16 cellular contexts compared by ENCODE assay signal in the genomic region with DNA sequence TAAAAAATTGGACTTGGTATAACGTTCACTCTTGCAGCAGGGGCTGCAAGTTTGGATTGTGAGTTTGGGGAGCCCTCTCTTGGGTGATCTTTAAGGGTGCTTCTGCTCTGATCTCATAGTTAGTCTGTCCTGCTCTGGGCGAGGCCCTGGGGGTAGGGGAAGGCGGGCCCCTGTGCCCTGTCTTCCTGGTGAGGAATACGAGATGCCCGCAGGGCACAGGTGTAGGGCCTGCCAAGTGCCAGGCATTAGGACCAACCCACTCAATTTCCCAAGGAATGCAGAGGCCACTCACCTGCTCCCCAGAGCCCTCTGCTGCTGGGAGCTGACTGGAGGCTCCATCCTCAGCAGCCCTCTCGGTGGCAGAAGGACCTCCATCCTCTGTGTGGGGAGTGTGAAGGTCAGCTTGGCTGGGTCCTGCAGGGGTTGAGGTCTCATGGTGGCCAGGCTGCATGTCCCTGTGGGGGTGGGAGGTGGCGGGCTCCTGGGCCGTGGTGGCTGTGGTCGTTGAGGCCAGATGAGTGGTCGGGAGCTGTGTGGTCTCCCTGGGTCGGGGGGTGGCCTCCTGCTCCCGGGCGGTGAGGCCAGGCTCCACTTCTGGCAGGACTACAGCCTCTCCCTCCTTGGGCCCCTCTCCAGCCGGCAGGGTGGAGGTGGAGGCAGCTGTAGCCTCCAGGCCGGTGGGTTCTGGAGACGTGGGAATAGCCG.
"Had no signal": no experiment of that assay in that cellular context is flagged by ENCODE, and none has a peak within 500 bp of the region (broad histone marks: within the 10 kb centered on the region; RNA-seq: fewer than 3 reads in every experiment).

No MANE protein-coding gene starts in this region.

- ATAC-seq: gastrocnemius medialis, psoas muscle had no signal

- H3K4me3 ChIP-seq: coronary artery, esophagus muscularis mucosa, gastrocnemius medialis, left ventricle myocardium inferior, psoas muscle had no signal

- H3K27ac ChIP-seq: coronary artery, esophagus muscularis mucosa, gastrocnemius medialis, left ventricle myocardium inferior, parathyroid adenoma, psoas muscle had no signal

- H3K9me3 Mint-ChIP-seq: nephron had no signal

- H3K27ac Mint-ChIP-seq: nephron had no signal

- H3K4me3 Mint-ChIP-seq: naive B cell, nephron had no signal

- H3K27me3 ChIP-seq: esophagus muscularis mucosa, gastrocnemius medialis had no signal

- H3K9me3 ChIP-seq: esophagus muscularis mucosa, gastrocnemius medialis, left ventricle myocardium inferior, psoas muscle had no signal

- H3K4me1 ChIP-seq: esophagus muscularis mucosa, gastrocnemius medialis, left ventricle myocardium inferior, psoas muscle had no signal

- DNase-seq: effector CD8-positive, alpha-beta T cell; gastrocnemius medialis; islet precursor cell; left ventricle myocardium inferior; mesendoderm; naive B cell; psoas muscle; retina; small intestine; stimulated activated CD4-positive, alpha-beta T cell treated with anti-CD3 and anti-CD28 coated beads, Interleukin-12 subunit alpha, Interleukin-12 subunit beta, amount 100 ng/mL, for 4 hours; stimulated activated naive CD4-positive, alpha-beta T cell; trophoblast cell had no signal

- H3K36me3 ChIP-seq: esophagus muscularis mucosa, gastrocnemius medialis, left ventricle myocardium inferior had no signal

- H3K36me3 Mint-ChIP-seq: naive B cell had no signal
